9 cellular contexts compared by ENCODE assay signal in the genomic region with DNA sequence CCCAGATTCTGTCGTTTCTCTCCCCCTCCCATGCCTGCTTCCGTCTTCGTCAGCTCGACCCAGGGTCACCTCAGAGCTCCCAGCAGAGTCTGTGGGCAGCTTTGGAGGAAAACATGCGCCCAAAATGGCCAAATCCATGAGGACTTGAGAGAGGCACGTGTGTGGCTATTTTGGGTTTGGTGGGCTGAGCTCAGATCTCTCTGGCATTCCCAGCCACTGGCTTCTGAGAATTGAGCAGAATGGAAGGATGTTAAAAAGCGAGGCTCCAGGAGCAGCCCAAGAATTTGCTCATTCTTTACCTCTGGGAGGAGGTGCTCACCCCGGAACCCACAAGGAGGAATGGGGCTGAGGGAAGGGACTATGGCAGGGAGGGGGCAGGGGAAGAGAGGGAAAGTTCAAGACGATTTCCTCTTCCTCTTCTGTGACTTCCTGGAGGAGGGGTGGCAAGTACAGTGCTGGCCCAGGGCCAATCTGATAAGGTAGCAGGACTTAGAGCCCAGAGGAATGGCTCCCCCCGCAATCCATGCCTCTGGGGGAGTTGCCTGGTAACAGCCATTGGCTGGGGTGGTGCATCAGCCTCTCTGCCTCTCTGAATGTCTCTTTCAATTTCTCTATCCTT. TPM values are rescaled to one million over a fixed set of nuclear protein-coding genes. Genes with fewer than 3 reads are reported as not detected.
DNase-seq lines count a peak whose midpoint lies in the region; ATAC-seq and TF ChIP-seq lines count a peak whose summit lies in the region.
"Had no signal": no experiment of that assay in that cellular context is flagged by ENCODE, and none has a peak within 500 bp of the region (broad histone marks: within the 10 kb centered on the region; RNA-seq: fewer than 3 reads in every experiment).

No MANE protein-coding gene starts in this region.

- H4K20me1 ChIP-seq in SK-N-SH (ENCODE audit: insufficient read depth), result no peaks in the 10 kb centered on the region; the same call in 1 of the 2 replicates

- DNase-seq in COLO829 (ENCODE audit: low spot score), result peak; percentile 12
- peak; percentile 86 for DNase-seq in SK-N-SH
- DNase-seq in fibroblast of the aortic adventitia (ENCODE audit: low read depth), result peak; percentile 89
- DNase-seq in osteocyte (ENCODE audit: extremely low spot score, unreplicated experiment), result no peak
- DNase-seq in GM20000 (ENCODE audit: low spot score), result no peak
- no peak for DNase-seq in NCI-H1417 (lab: John Stamatoyannopoulos, UW)
- DNase-seq: endodermal cell had no signal

- H3K27me3 ChIP-seq in SK-N-SH (ENCODE audit: insufficient read depth), result no peaks in the 10 kb centered on the region

- H3K27ac ChIP-seq in SK-N-SH (ENCODE audit: low read depth in 2 of 2, low read length in 1 of 2), result peak overlapping the region; percentile 71 to 85; a peak in 3 of 4 replicates

- H3K36me3 ChIP-seq in SK-N-SH (replicated peaks in 1 of 2; ENCODE audit: control insufficient read depth in 1 of 2, insufficient read depth in 2 of 2, low read length in 1 of 2), result no peaks in the 10 kb centered on the region

- no peaks in the 10 kb centered on the region for H3K9me2 ChIP-seq in SK-N-SH

- no peak overlapping the region for H3K4me3 Mint-ChIP-seq in osteocyte (ENCODE audit: unreplicated experiment)
- H3K4me3 Mint-ChIP-seq: endodermal cell had no signal

- 0 out of 2 replicates have a peak overlapping the region, but pooled peaks have one; percentile 3 for H3K9ac ChIP-seq in SK-N-SH

- H3K4me2 ChIP-seq in SK-N-SH, result peak overlapping the region; percentile 75

- no peaks in the 10 kb centered on the region for H3F3A ChIP-seq in SK-N-SH (replicated peaks; ENCODE audit: insufficient read depth)

- POLR2A ChIA-PET in SK-N-SH (lab: Yijun Ruan, JAX), result no interaction called here

- WGBS in SK-N-SH (ENCODE audit: low lambda C conversion rate), result 62% methylated on average over 10 of the region's 10 CpGs

- peaks cover 8% of the 10 kb centered on the region for H3K9me3 Mint-ChIP-seq in osteocyte (ENCODE audit: unreplicated experiment)

- no peaks in the 10 kb centered on the region for H3K9me3 ChIP-seq in SK-N-SH

- H3K4me1 Mint-ChIP-seq in osteocyte (ENCODE audit: unreplicated experiment), result peaks cover 43% of the 10 kb centered on the region

- peaks cover 6% of the 10 kb centered on the region for H3K79me2 ChIP-seq in SK-N-SH (ENCODE audit: insufficient read depth)

- TF ChIP-seq CTCF in SK-N-SH (IDR thresholded peaks at IDR 0.05) (no peak), fibroblast of the aortic adventitia (IDR thresholded peaks at IDR 0.05; ENCODE audit: insufficient read depth, low read length) (no peak), osteocyte (IDR thresholded peaks at IDR 0.05) (no peak), GM20000 (IDR thresholded peaks at IDR 0.05; ENCODE audit: extremely low read depth, missing control alignments) (no peak)

- peaks cover 9 to 18% of the 10 kb centered on the region in 2 experiments for H3K4me1 ChIP-seq in SK-N-SH (ENCODE audit: control insufficient read depth in 1 of 2, insufficient read depth in 2 of 2, low read depth in 1 of 2, low read length in 1 of 2)

- no peaks in the 10 kb centered on the region for H3K27me3 Mint-ChIP-seq in osteocyte (ENCODE audit: unreplicated experiment)

- H2AFZ ChIP-seq in SK-N-SH (ENCODE audit: low read depth), result no peak overlapping the region

- no peak for TF ChIP-seq RAD21 in SK-N-SH (IDR thresholded peaks at IDR 0.05; ENCODE audit: low read length)

- H3K27ac Mint-ChIP-seq in osteocyte (ENCODE audit: unreplicated experiment), result peak overlapping the region; percentile 68
- H3K27ac Mint-ChIP-seq: endodermal cell had no signal

- H3K4me3 ChIP-seq in SK-N-SH (ENCODE audit: low read depth in 2 of 2, low read length in 1 of 2), result no peak overlapping the region
- H3K4me3 ChIP-seq in fibroblast of the aortic adventitia (ENCODE audit: low read depth, low read length), result peak overlapping the region; percentile 17

- no peak for ATAC-seq in HG02763 (IDR thresholded peaks at IDR 0.05; ENCODE audit: unreplicated experiment)
- no peak for ATAC-seq in HG02970 (IDR thresholded peaks at IDR 0.05; ENCODE audit: low FRiP score, unreplicated experiment)

- H3K36me3 Mint-ChIP-seq in osteocyte (ENCODE audit: unreplicated experiment), result peaks cover 33% of the 10 kb centered on the region

- TF ChIP-seq EP300 in SK-N-SH (IDR thresholded peaks at IDR 0.05; ENCODE audit: borderline replicate concordance in 1 of 2, low read depth in 1 of 2, low read length in 1 of 2), result peak in 1 of 2 experiments; percentile 22; a peak in 1 of 4 replicates

- CTCF ChIA-PET in SK-N-SH (lab: Yijun Ruan, JAX), result interaction anchor here (1.0 to 2.5 kb wide), 4 partner anchors 14 to 39 kb away, joined by 3 to 16 read pairs (median 3); no protein-coding TSS in a partner anchor

TF ChIP-seq in SK-N-SH, 30 proteins besides CTCF, POLR2A, EP300 and RAD21 (continues in another document):
- TF ChIP-seq, protein P1, sequence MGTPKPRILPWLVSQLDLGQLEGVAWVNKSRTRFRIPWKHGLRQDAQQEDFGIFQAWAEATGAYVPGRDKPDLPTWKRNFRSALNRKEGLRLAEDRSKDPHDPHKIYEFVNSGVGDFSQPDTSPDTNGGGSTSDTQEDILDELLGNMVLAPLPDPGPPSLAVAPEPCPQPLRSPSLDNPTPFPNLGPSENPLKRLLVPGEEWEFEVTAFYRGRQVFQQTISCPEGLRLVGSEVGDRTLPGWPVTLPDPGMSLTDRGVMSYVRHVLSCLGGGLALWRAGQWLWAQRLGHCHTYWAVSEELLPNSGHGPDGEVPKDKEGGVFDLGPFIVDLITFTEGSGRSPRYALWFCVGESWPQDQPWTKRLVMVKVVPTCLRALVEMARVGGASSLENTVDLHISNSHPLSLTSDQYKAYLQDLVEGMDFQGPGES (IDR thresholded peaks at IDR 0.05; ENCODE audit: low read depth, low read length), result no peak
- TF ChIP-seq SMC3 (IDR thresholded peaks at IDR 0.05; ENCODE audit: low read depth, low read length), result no peak
- 0 out of 2 replicates have a peak, but pooled peaks have one; percentile 19 for TF ChIP-seq RXRA (IDR thresholded peaks at IDR 0.05; ENCODE audit: borderline replicate concordance, low read depth)
- TF ChIP-seq RCOR1 (IDR thresholded peaks at IDR 0.05; ENCODE audit: low read length), result peak; percentile 35; the same call in 1 of the 2 replicates
- peak; percentile 83 for TF ChIP-seq GATA2 (CRISPR knock-in tag; IDR thresholded peaks at IDR 0.05)
- TF ChIP-seq, protein P2, sequence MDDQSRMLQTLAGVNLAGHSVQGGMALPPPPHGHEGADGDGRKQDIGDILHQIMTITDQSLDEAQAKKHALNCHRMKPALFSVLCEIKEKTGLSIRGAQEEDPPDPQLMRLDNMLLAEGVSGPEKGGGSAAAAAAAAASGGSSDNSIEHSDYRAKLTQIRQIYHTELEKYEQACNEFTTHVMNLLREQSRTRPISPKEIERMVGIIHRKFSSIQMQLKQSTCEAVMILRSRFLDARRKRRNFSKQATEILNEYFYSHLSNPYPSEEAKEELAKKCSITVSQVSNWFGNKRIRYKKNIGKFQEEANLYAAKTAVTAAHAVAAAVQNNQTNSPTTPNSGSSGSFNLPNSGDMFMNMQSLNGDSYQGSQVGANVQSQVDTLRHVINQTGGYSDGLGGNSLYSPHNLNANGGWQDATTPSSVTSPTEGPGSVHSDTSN (IDR thresholded peaks at IDR 0.05), result peak; percentile 50; the same call in 1 of the 2 replicates
- no peak; the same call in 1 of the 2 replicates for TF ChIP-seq ELF1 (IDR thresholded peaks at IDR 0.05)
- no peak for TF ChIP-seq FOXJ3 (CRISPR knock-in tag; IDR thresholded peaks at IDR 0.05)
- 0 out of 2 replicates have a peak, but pooled peaks have one; percentile 10 for TF ChIP-seq FOSL2 (IDR thresholded peaks at IDR 0.05; ENCODE audit: borderline replicate concordance, low read depth)
- TF ChIP-seq, protein P3, sequence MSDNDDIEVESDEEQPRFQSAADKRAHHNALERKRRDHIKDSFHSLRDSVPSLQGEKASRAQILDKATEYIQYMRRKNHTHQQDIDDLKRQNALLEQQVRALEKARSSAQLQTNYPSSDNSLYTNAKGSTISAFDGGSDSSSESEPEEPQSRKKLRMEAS (IDR thresholded peaks at IDR 0.05; ENCODE audit: low read depth), result peak; percentile 41; the same call in 1 of the 2 replicates
- no peak for TF ChIP-seq YY1 (IDR thresholded peaks at IDR 0.05; ENCODE audit: low read depth)
- TF ChIP-seq GABPA (IDR thresholded peaks at IDR 0.05; ENCODE audit: low read depth), result peak; percentile 56; the same call in 1 of the 2 replicates
- no peak for TF ChIP-seq TEAD4 (IDR thresholded peaks at IDR 0.05; ENCODE audit: borderline replicate concordance, insufficient read depth)
- TF ChIP-seq, protein P4, sequence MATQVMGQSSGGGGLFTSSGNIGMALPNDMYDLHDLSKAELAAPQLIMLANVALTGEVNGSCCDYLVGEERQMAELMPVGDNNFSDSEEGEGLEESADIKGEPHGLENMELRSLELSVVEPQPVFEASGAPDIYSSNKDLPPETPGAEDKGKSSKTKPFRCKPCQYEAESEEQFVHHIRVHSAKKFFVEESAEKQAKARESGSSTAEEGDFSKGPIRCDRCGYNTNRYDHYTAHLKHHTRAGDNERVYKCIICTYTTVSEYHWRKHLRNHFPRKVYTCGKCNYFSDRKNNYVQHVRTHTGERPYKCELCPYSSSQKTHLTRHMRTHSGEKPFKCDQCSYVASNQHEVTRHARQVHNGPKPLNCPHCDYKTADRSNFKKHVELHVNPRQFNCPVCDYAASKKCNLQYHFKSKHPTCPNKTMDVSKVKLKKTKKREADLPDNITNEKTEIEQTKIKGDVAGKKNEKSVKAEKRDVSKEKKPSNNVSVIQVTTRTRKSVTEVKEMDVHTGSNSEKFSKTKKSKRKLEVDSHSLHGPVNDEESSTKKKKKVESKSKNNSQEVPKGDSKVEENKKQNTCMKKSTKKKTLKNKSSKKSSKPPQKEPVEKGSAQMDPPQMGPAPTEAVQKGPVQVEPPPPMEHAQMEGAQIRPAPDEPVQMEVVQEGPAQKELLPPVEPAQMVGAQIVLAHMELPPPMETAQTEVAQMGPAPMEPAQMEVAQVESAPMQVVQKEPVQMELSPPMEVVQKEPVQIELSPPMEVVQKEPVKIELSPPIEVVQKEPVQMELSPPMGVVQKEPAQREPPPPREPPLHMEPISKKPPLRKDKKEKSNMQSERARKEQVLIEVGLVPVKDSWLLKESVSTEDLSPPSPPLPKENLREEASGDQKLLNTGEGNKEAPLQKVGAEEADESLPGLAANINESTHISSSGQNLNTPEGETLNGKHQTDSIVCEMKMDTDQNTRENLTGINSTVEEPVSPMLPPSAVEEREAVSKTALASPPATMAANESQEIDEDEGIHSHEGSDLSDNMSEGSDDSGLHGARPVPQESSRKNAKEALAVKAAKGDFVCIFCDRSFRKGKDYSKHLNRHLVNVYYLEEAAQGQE (IDR thresholded peaks at IDR 0.05; ENCODE audit: low read depth, low read length), result no peak
- no peak for TF ChIP-seq MXI1 (IDR thresholded peaks at IDR 0.05; ENCODE audit: low read depth, low read length)
- no peak for TF ChIP-seq RFX5 (IDR thresholded peaks at IDR 0.05; ENCODE audit: low read length)

RNA-seq across cellular contexts. Expression of a gene that starts 20.1 kb away (rescaled TPM):
- 34.9 and 40.1 TPM in 2 replicates for polyA plus RNA-seq in SK-N-SH (2012; rRNA removed)
- 22.9 and 33.7 TPM in 2 replicates for polyA plus RNA-seq in SK-N-SH (2012; cell fraction: cytosol; rRNA removed)
- 40.6 and 55.1 TPM in 2 replicates for polyA plus RNA-seq in SK-N-SH (2012; cell fraction: nucleus; rRNA removed)
- total RNA-seq in fibroblast of the aortic adventitia (ENCODE audit: low replicate concordance) (8.1 and 19.4 TPM in 2 replicates), osteocyte (102 and 114 TPM in 2 replicates)

Comparison
In these comparisons a context has a peak if more than half of its experiments do, and no peak if none do; other contexts are left out.
1. DNase-seq: peak in COLO829 (single experiment), SK-N-SH (single experiment) and fibroblast of the aortic adventitia (single experiment); none in osteocyte (single experiment), GM20000 (single experiment) and NCI-H1417 (0 of 3).